8 cellular contexts compared by ENCODE assay signal in genomic region chrX:1390621-1391369, GRCh38. TPM values are rescaled to one million over a fixed set of nuclear protein-coding genes. Genes with fewer than 3 reads are reported as not detected.
DNase-seq lines count a peak whose midpoint lies in the region; ATAC-seq and TF ChIP-seq lines count a peak whose summit lies in the region.

No MANE protein-coding gene starts in this region.

- H3K9me3 Mint-ChIP-seq in activated CD4-positive, alpha-beta memory T cell treated with anti-CD3 and anti-CD28 coated beads, Interleukin-2, amount 10 ng/mL, durations not matched to agents 7 days and 5 days: no peaks in the 10 kb centered on the region

- POLR2A ChIA-PET in activated CD4-positive, alpha-beta memory T cell treated with anti-CD3 and anti-CD28 coated beads, Interleukin-2, amount 10 ng/mL, durations not matched to agents 7 days and 5 days (lab: Charles Lee): no interaction called here

- ATAC-seq in heart right ventricle: no peak

- H3K27ac Mint-ChIP-seq in activated CD4-positive, alpha-beta memory T cell treated with anti-CD3 and anti-CD28 coated beads, Interleukin-2, amount 10 ng/mL, durations not matched to agents 7 days and 5 days: peak overlapping the region; percentile 94

- peak; percentile 29 for DNase-seq in activated CD4-positive, alpha-beta memory T cell treated with anti-CD3 and anti-CD28 coated beads, Interleukin-2, amount 10 ng/mL, durations not matched to agents 7 days and 5 days
- DNase-seq in heart right ventricle (no peak), sigmoid colon (peak; percentile 62), NCI-H2029 treated with DMSO at 0.1 percent for 48 hours (lab: John Stamatoyannopoulos, UW) (no peak), NCI-H1105 (lab: John Stamatoyannopoulos, UW) (no peak), NAMALWA (ENCODE audit: low spot score) (no peak)
- DNase-seq in stimulated activated CD4-positive, alpha-beta T cell treated with anti-CD3 and anti-CD28 coated beads, Interleukin-2, amount 100 ng/mL, for 48 hours: no peak

- intact Hi-C loops in heart right ventricle (cut with DNase I) (loop anchor here in 6 of 10 donors (5.0 to 10.0 kb wide), 4 partner anchors 54 to 204 kb away; partner anchors contain the start of genes ASMTL (in 4 of the 6) and AKAP17A (in 3 of the 6)), sigmoid colon (cut with DNase I) (loop anchor here (5.0 kb wide), 1 partner anchor 202 kb away; the partner anchor contains the start of gene AKAP17A)

- H3K4me1 Mint-ChIP-seq in activated CD4-positive, alpha-beta memory T cell treated with anti-CD3 and anti-CD28 coated beads, Interleukin-2, amount 10 ng/mL, durations not matched to agents 7 days and 5 days: peaks cover 61% of the 10 kb centered on the region

- H3K27ac ChIP-seq in heart right ventricle (peak overlapping the region in 9 of 10 donors; percentile 98 to 100 (median 99)), sigmoid colon (peak overlapping the region; percentile 97 to 100 (median 99))

- 41 to 43% methylated on average over 30 of the region's 30 CpGs for WGBS in heart right ventricle, 2 donors
- WGBS in sigmoid colon, 2 donors: 28 to 52% methylated on average over 30 of the region's 30 CpGs

- TF ChIP-seq CTCF in GM12875 (IDR thresholded peaks at IDR 0.05; ENCODE audit: borderline replicate concordance, insufficient read depth, low read depth, low read length) (no peak), heart right ventricle (IDR thresholded peaks at IDR 0.05) (no peak), sigmoid colon (IDR thresholded peaks at IDR 0.05) (no peak)

- no peaks in the 10 kb centered on the region for H3K27me3 Mint-ChIP-seq in activated CD4-positive, alpha-beta memory T cell treated with anti-CD3 and anti-CD28 coated beads, Interleukin-2, amount 10 ng/mL, durations not matched to agents 7 days and 5 days

- CTCF ChIA-PET in activated CD4-positive, alpha-beta memory T cell treated with anti-CD3 and anti-CD28 coated beads, Interleukin-2, amount 10 ng/mL, durations not matched to agents 7 days and 5 days (lab: Charles Lee): no interaction called here

- no peak for TF ChIP-seq POLR2A in sigmoid colon (IDR thresholded peaks at IDR 0.05)

- no peak for TF ChIP-seq EP300 in sigmoid colon (IDR thresholded peaks at IDR 0.05)

- H3K9me3 ChIP-seq in heart right ventricle (no peaks in the 10 kb centered on the region), sigmoid colon (no peaks in the 10 kb centered on the region)

- peaks cover 58% of the 10 kb centered on the region for H3K36me3 Mint-ChIP-seq in activated CD4-positive, alpha-beta memory T cell treated with anti-CD3 and anti-CD28 coated beads, Interleukin-2, amount 10 ng/mL, durations not matched to agents 7 days and 5 days (ENCODE audit: low read depth)

- H3K4me1 ChIP-seq in heart right ventricle: peaks cover 18 to 65% (median 42%) of the 10 kb centered on the region in 9 donors
- peaks cover 0 to 63% (median 62%) of the 10 kb centered on the region in 4 donors for H3K4me1 ChIP-seq in sigmoid colon

- H3K4me3 ChIP-seq in GM12875 (ENCODE audit: low read depth, low read length) (peak overlapping the region; percentile 100), heart right ventricle (peak overlapping the region; percentile 75 to 100 (median 97)), sigmoid colon (peak overlapping the region; percentile 81 to 100 (median 98))

- H3K27me3 ChIP-seq in heart right ventricle: no peaks in the 10 kb centered on the region
- H3K27me3 ChIP-seq in sigmoid colon: no peaks in the 10 kb centered on the region

- peak overlapping the region; percentile 91 for H3K4me3 Mint-ChIP-seq in activated CD4-positive, alpha-beta memory T cell treated with anti-CD3 and anti-CD28 coated beads, Interleukin-2, amount 10 ng/mL, durations not matched to agents 7 days and 5 days

- H3K36me3 ChIP-seq in heart right ventricle: peaks cover 4 to 55% (median 40%) of the 10 kb centered on the region in 9 donors
- H3K36me3 ChIP-seq in sigmoid colon: peaks cover 38 to 50% (median 47%) of the 10 kb centered on the region in 4 donors

RNA-seq across cellular contexts. Expression of gene SLC25A6, which starts 1.1 kb away (rescaled TPM):
- total RNA-seq in activated CD4-positive, alpha-beta memory T cell treated with anti-CD3 and anti-CD28 coated beads, Interleukin-2, amount 10 ng/mL, durations not matched to agents 7 days and 5 days: 100 to 1,000 TPM; 249 to 255 TPM
- 100 to 1,000 TPM; 128 to 186 (median 141) TPM for total RNA-seq in heart right ventricle
- polyA plus RNA-seq in heart right ventricle: 100 to 1,000 TPM in 1 of 2 donors, 10 to 100 TPM in 1; 74.8 to 272 TPM
- 100 to 1,000 TPM; 329 to 493 (median 469) TPM for total RNA-seq in sigmoid colon
- polyA plus RNA-seq in sigmoid colon: 100 to 1,000 TPM; 449 to 644 (median 517) TPM

RNA-seq across cellular contexts. Expression of gene IL3RA, which starts 54.2 kb away (rescaled TPM):
- 10 to 100 TPM; 35.2 to 35.4 TPM for total RNA-seq in activated CD4-positive, alpha-beta memory T cell treated with anti-CD3 and anti-CD28 coated beads, Interleukin-2, amount 10 ng/mL, durations not matched to agents 7 days and 5 days
- total RNA-seq in heart right ventricle: 10 to 100 TPM in 1 of 10 donors, 1 to 10 TPM in 9; 4.5 to 11.4 (median 5.0) TPM
- polyA plus RNA-seq in heart right ventricle: 10 to 100 TPM; 15.2 to 20.8 TPM
- 1 to 10 TPM; 2.8 to 8.3 (median 6.2) TPM for total RNA-seq in sigmoid colon
- 10 to 100 TPM in 1 of 3 donors, 1 to 10 TPM in 2; 1.2 to 13.4 (median 3.7) TPM for polyA plus RNA-seq in sigmoid colon

Comparison
In these comparisons a context has a peak if more than half of its experiments do, and no peak if none do; other contexts are left out.
1. DNase-seq: peak in activated CD4-positive, alpha-beta memory T cell treated with anti-CD3 and anti-CD28 coated beads, Interleukin-2, amount 10 ng/mL, durations not matched to agents 7 days and 5 days (single experiment) and sigmoid colon (single experiment); none in heart right ventricle (0 of 2), NCI-H2029 treated with DMSO at 0.1 percent for 48 hours (single experiment), NCI-H1105 (single experiment), NAMALWA (single experiment) and stimulated activated CD4-positive, alpha-beta T cell treated with anti-CD3 and anti-CD28 coated beads, Interleukin-2, amount 100 ng/mL, for 48 hours (0 of 2).
2. Peak in every context shown above with its lines, with median percentiles within 50 percentile points of each other: H3K4me3 ChIP-seq.